ENCODE assay signal across 1 cellular context in genomic region chr10:96093948-96094347, GRCh38.
TF ChIP-seq lines count a peak whose summit lies in the region.

No MANE protein-coding gene starts in this region.

TF ChIP-seq in HepG2, 621 proteins besides CTCF, POLR2A, EP300 and RAD21 (continued from another document):
- 0 out of 2 replicates have a peak, but pooled peaks have one; percentile 19 for TF ChIP-seq RXRB (CRISPR knock-in tag; IDR thresholded peaks at IDR 0.05; ENCODE audit: borderline replicate concordance)
- TF ChIP-seq ZNF891 (CRISPR knock-in tag; IDR thresholded peaks at IDR 0.05), result no peak
- TF ChIP-seq ZNF740 (CRISPR knock-in tag; IDR thresholded peaks at IDR 0.05), result no peak
- TF ChIP-seq, protein P1, sequence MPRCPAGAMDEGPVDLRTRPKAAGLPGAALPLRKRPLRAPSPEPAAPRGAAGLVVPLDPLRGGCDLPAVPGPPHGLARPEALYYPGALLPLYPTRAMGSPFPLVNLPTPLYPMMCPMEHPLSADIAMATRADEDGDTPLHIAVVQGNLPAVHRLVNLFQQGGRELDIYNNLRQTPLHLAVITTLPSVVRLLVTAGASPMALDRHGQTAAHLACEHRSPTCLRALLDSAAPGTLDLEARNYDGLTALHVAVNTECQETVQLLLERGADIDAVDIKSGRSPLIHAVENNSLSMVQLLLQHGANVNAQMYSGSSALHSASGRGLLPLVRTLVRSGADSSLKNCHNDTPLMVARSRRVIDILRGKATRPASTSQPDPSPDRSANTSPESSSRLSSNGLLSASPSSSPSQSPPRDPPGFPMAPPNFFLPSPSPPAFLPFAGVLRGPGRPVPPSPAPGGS (CRISPR knock-in tag; IDR thresholded peaks at IDR 0.05), result no peak
- TF ChIP-seq GATAD1 (CRISPR knock-in tag; IDR thresholded peaks at IDR 0.05), result no peak
- TF ChIP-seq ONECUT2 (CRISPR knock-in tag; IDR thresholded peaks at IDR 0.05), result no peak
- TF ChIP-seq HNF4A (CRISPR knock-in tag; IDR thresholded peaks at IDR 0.05), result peak; percentile 62
- TF ChIP-seq NFE2L2 (IDR thresholded peaks at IDR 0.05; ENCODE audit: low read length), result no peak
- TF ChIP-seq ZNF468 (CRISPR knock-in tag; IDR thresholded peaks at IDR 0.05), result no peak
- TF ChIP-seq ZNF841 (CRISPR knock-in tag; IDR thresholded peaks at IDR 0.05; ENCODE audit: borderline replicate concordance), result no peak
- TF ChIP-seq HMG20A (CRISPR knock-in tag; IDR thresholded peaks at IDR 0.05; ENCODE audit: borderline replicate concordance), result peak; percentile 34; the same call in 1 of the 2 replicates
- no peak for TF ChIP-seq SIX1 (CRISPR knock-in tag; IDR thresholded peaks at IDR 0.05; ENCODE audit: borderline replicate concordance)
- 0 out of 2 replicates have a peak, but pooled peaks have one; percentile 4 for TF ChIP-seq DMAP1 (CRISPR knock-in tag; IDR thresholded peaks at IDR 0.05)
- peak; percentile 56; the same call in 1 of the 2 replicates for TF ChIP-seq KLF11 (CRISPR knock-in tag; IDR thresholded peaks at IDR 0.05)
- TF ChIP-seq CREM (IDR thresholded peaks at IDR 0.05), result 0 out of 2 replicates have a peak, but pooled peaks have one; percentile 25
- no peak for TF ChIP-seq CREM (CRISPR knock-in tag; IDR thresholded peaks at IDR 0.05)
- TF ChIP-seq MLX (CRISPR knock-in tag; IDR thresholded peaks at IDR 0.05), result no peak
- TF ChIP-seq ZNF558 (CRISPR knock-in tag; IDR thresholded peaks at IDR 0.05; ENCODE audit: borderline replicate concordance), result 0 out of 2 replicates have a peak, but pooled peaks have one; percentile 64
- TF ChIP-seq ZNF205 (CRISPR knock-in tag; IDR thresholded peaks at IDR 0.05), result 0 out of 2 replicates have a peak, but pooled peaks have one; percentile 41
- TF ChIP-seq ZNF816 (CRISPR knock-in tag; IDR thresholded peaks at IDR 0.05; ENCODE audit: borderline replicate concordance), result no peak
- TF ChIP-seq, protein P2, sequence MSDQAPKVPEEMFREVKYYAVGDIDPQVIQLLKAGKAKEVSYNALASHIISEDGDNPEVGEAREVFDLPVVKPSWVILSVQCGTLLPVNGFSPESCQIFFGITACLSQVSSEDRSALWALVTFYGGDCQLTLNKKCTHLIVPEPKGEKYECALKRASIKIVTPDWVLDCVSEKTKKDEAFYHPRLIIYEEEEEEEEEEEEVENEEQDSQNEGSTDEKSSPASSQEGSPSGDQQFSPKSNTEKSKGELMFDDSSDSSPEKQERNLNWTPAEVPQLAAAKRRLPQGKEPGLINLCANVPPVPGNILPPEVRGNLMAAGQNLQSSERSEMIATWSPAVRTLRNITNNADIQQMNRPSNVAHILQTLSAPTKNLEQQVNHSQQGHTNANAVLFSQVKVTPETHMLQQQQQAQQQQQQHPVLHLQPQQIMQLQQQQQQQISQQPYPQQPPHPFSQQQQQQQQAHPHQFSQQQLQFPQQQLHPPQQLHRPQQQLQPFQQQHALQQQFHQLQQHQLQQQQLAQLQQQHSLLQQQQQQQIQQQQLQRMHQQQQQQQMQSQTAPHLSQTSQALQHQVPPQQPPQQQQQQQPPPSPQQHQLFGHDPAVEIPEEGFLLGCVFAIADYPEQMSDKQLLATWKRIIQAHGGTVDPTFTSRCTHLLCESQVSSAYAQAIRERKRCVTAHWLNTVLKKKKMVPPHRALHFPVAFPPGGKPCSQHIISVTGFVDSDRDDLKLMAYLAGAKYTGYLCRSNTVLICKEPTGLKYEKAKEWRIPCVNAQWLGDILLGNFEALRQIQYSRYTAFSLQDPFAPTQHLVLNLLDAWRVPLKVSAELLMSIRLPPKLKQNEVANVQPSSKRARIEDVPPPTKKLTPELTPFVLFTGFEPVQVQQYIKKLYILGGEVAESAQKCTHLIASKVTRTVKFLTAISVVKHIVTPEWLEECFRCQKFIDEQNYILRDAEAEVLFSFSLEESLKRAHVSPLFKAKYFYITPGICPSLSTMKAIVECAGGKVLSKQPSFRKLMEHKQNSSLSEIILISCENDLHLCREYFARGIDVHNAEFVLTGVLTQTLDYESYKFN (CRISPR knock-in tag; conservative IDR thresholded peaks at IDR 0.05), result 0 out of 2 replicates have a peak, but pooled peaks have one; percentile 2
- TF ChIP-seq KAT2B (IDR thresholded peaks at IDR 0.05; ENCODE audit: borderline replicate concordance, low read depth, low read length), result no peak
- TF ChIP-seq, protein P3, sequence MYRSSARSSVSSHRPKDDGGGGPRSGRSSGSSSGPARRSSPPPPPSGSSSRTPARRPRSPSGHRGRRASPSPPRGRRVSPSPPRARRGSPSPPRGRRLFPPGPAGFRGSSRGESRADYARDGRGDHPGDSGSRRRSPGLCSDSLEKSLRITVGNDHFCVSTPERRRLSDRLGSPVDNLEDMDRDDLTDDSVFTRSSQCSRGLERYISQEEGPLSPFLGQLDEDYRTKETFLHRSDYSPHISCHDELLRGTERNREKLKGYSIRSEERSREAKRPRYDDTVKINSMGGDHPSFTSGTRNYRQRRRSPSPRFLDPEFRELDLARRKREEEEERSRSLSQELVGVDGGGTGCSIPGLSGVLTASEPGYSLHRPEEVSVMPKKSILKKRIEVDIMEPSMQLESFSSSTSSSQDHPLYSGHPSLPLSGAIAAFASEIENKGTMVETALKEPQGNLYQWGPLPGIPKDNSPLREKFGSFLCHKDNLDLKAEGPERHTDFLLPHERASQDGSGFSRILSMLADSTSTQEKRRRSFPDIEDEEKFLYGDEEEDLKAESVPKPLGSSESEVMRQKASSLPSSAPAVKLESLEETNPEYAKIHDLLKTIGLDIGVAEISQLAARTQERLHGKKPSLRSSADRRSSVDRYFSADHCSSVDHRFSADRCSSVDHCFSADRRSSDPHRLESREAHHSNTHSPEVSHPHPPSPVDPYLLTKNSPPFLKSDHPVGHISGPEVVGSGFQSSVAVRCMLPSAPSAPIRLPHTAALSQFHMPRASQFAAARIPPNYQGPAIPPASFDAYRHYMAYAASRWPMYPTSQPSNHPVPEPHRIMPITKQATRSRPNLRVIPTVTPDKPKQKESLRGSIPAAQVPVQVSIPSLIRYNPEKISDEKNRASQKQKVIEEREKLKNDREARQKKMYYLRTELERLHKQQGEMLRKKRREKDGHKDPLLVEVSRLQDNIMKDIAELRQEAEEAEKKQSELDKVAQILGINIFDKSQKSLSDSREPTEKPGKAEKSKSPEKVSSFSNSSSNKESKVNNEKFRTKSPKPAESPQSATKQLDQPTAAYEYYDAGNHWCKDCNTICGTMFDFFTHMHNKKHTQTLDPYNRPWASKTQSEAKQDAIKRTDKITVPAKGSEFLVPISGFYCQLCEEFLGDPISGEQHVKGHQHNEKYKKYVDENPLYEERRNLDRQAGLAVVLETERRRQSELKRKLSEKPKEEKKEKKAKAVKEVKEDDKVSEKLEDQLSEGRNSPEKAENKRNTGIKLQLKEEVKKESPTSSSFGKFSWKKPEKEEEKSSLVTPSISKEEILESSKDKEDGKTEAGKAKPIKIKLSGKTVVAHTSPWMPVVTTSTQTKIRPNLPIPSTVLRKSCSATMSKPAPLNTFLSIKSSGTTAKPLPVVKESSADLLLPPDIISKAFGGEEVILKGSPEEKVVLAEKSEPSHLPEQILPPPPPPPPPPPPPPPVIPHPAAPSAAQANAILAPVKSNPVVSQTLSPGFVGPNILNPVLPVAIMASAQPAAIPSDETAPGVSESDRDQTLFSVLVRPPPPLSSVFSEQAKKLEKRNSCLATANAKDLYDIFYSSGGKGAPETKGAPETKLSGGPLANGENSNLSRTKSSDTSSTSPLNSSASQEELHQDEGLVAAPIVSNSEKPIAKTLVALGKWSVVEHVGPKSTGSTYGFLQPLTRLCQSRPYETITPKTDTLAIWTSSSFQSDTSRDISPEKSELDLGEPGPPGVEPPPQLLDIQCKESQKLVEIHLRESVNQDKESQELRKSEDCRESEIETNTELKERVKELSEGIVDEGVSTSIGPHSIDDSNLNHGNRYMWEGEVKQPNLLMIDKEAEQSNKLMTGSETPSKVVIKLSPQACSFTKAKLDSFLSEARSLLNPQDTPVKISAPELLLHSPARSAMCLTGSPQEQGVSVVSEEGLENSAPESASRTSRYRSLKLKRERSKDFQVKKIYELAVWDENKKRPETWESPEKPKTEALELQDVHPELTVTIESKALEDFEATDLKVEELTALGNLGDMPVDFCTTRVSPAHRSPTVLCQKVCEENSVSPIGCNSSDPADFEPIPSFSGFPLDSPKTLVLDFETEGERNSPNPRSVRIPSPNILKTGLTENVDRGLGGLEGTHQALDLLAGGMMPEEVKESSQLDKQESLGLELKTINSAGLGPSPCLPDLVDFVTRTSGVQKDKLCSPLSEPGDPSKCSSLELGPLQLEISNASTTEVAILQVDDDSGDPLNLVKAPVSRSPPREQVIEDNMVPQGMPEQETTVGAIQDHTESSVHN (CRISPR knock-in tag; IDR thresholded peaks at IDR 0.05), result no peak
- TF ChIP-seq RFXANK (CRISPR knock-in tag; IDR thresholded peaks at IDR 0.05), result no peak
- TF ChIP-seq CEBPG (CRISPR knock-in tag; IDR thresholded peaks at IDR 0.05), result 0 out of 2 replicates have a peak, but pooled peaks have one; percentile 10
- 0 out of 2 replicates have a peak, but pooled peaks have one; percentile 14 for TF ChIP-seq MIXL1 (CRISPR knock-in tag; IDR thresholded peaks at IDR 0.05)
- peak; percentile 40 for TF ChIP-seq NCOA2 (CRISPR knock-in tag; IDR thresholded peaks at IDR 0.05)
- TF ChIP-seq BCL6 (CRISPR knock-in tag; IDR thresholded peaks at IDR 0.05), result peak; percentile 45; the same call in 1 of the 2 replicates
- no peak for TF ChIP-seq CENPX (CRISPR knock-in tag; IDR thresholded peaks at IDR 0.05)
